Comparison of ENCODE assay signal across 8 cellular contexts in genomic region chrX:153687121-153688039, GRCh38. TPM values are rescaled to one million over a fixed set of nuclear protein-coding genes. Genes with fewer than 3 reads are reported as not detected.
DNase-seq lines count a peak whose midpoint lies in the region; ATAC-seq and TF ChIP-seq lines count a peak whose summit lies in the region.

Gene SLC6A8 (plus strand): TSS chrX:153687926. CDS start chrX:153688575, 649 bp downstream.

- no peaks in the 10 kb centered on the region for H3K27me3 ChIP-seq in MG63

- no peaks in the 10 kb centered on the region for H3K36me3 ChIP-seq in MG63

- no peaks in the 10 kb centered on the region for H3K9me3 ChIP-seq in MG63

- TF ChIP-seq CTCF in choroid plexus epithelial cell (conservative IDR thresholded peaks at IDR 0.05; ENCODE audit: low read depth, low read length) = peak; percentile 37

- ATAC-seq in left lobe of liver (peak; percentile 80), HG02623 (IDR thresholded peaks at IDR 0.05; ENCODE audit: unreplicated experiment) (no peak)

- DNase-seq in ELR (ENCODE audit: low read depth) (peak; percentile 72), MG63 (peak; percentile 62), T-helper 9 cell (peak; percentile 23), choroid plexus epithelial cell (ENCODE audit: low read depth) (peak; percentile 53), left lobe of liver (ENCODE audit: low spot score) (peak; percentile 59)
- DNase-seq in stimulated activated CD8-positive, alpha-beta memory T cell treated with anti-CD3 and anti-CD28 coated beads, Interleukin-12 subunit alpha, Interleukin-12 subunit beta, amount 100 ng/mL, for 1 hour (ENCODE audit: low read depth) = peak; percentile 9
- DNase-seq in effector CD4-positive, alpha-beta T cell = no peak

- peak within 1 kb of the TSS; percentile 41; the same call in 1 of the 2 replicates for H3K4me3 ChIP-seq in MG63
- peak within 1 kb of the TSS; percentile 45 for H3K4me3 ChIP-seq in choroid plexus epithelial cell (ENCODE audit: low read depth, low read length)

RNA-seq across cellular contexts. Expression of gene SLC6A8, which starts in this region (rescaled TPM):
- total RNA-seq in MG63 (2014; rRNA removed; shearing (Covaris generic); ENCODE audit: low replicate concordance) = 12.8 and 24.8 TPM in 2 replicates
- 3.2 TPM for total RNA-seq in left lobe of liver
